ENCODE assay signal across 15 cellular contexts in genomic region chr11:45906965-45907591, GRCh38. TPM values are rescaled to one million over a fixed set of nuclear protein-coding genes. Genes with fewer than 3 reads are reported as not detected.
DNase-seq lines count a peak whose midpoint lies in the region; ATAC-seq, FAIRE-seq and TF ChIP-seq lines count a peak whose summit lies in the region.
"Had no signal": no experiment of that assay in that cellular context is flagged by ENCODE, and none has a peak within 500 bp of the region (broad histone marks: within the 10 kb centered on the region; RNA-seq: fewer than 3 reads in every experiment).

Gene FREY1, minus strand, starts transcription at chr11:45907271. Its CDS starts 26 bp downstream, at chr11:45907245.

- peak; percentile 10; the same call in 1 of the 2 replicates for TF ChIP-seq POLR2A in GM12892 (IDR thresholded peaks at IDR 0.05; ENCODE audit: low read depth, low read length)

- no peak within 1 kb of the TSS for H3K4me2 ChIP-seq in trophoblast cell (ENCODE audit: low read length)

- no peak within 1 kb of the TSS for H3K23ac ChIP-seq in trophoblast cell (ENCODE audit: low read length)

- H2BK120ac ChIP-seq in trophoblast cell (ENCODE audit: insufficient read depth, low read length, poor library complexity), result peak within 1 kb of the TSS; percentile 14

- H2BK5ac ChIP-seq in trophoblast cell (ENCODE audit: low read depth, low read length, poor library complexity), result no peak within 1 kb of the TSS

- FAIRE-seq in GM12892 (lab: Jason Lieb, UNC), result no peak

- H2AFZ ChIP-seq in trophoblast cell (ENCODE audit: insufficient read depth, low read length, poor library complexity), result no peak within 1 kb of the TSS

- H3K9ac ChIP-seq in trophoblast cell (ENCODE audit: low read length), result no peak within 1 kb of the TSS
- H3K9ac ChIP-seq: BLaER1 treated with 17β-estradiol and CSF1 and Interleukin-3, amounts not matched to agents 10 nM and 100 nM had no signal

- no peak within 1 kb of the TSS for H4K8ac ChIP-seq in trophoblast cell (ENCODE audit: low read depth, low read length)

- H2BK12ac ChIP-seq in trophoblast cell (ENCODE audit: low read length), result no peak within 1 kb of the TSS

- no peak within 1 kb of the TSS for H4K12ac ChIP-seq in trophoblast cell (ENCODE audit: low read depth, low read length)

- H4K91ac ChIP-seq in trophoblast cell (ENCODE audit: low read depth, low read length), result no peak within 1 kb of the TSS

- no peaks in the 10 kb centered on the region for H3K27me3 ChIP-seq in trophoblast cell (ENCODE audit: insufficient read depth, low read length)
- H3K27me3 ChIP-seq: BLaER1 treated with 17β-estradiol and CSF1 and Interleukin-3, amounts not matched to agents 10 nM and 100 nM; thyroid gland had no signal

- H3K18ac ChIP-seq in trophoblast cell (ENCODE audit: low read length), result no peak within 1 kb of the TSS

- H3K9me3 ChIP-seq in trophoblast cell (ENCODE audit: insufficient read depth, low read depth, low read length), result peaks cover 1% of the 10 kb centered on the region
- H3K9me3 ChIP-seq: BLaER1 treated with 17β-estradiol and CSF1 and Interleukin-3, amounts not matched to agents 10 nM and 100 nM; thyroid gland had no signal

- H3K4ac ChIP-seq in trophoblast cell (ENCODE audit: low read depth, low read length), result no peak within 1 kb of the TSS

- CTCF ChIA-PET in RWPE1 (lab: Yijun Ruan, JAX), result no interaction called here

- no peak within 1 kb of the TSS for H2AK5ac ChIP-seq in trophoblast cell (ENCODE audit: low read length)

- H3K27ac ChIP-seq in RWPE1, result peak within 1 kb of the TSS; percentile 33
- no peak within 1 kb of the TSS for H3K27ac ChIP-seq in trophoblast cell (ENCODE audit: low read depth, low read length)
- H3K27ac ChIP-seq: BLaER1 treated with 17β-estradiol and CSF1 and Interleukin-3, amounts not matched to agents 10 nM and 100 nM; thyroid gland had no signal

- TF ChIP-seq CTCF in RWPE1 (conservative IDR thresholded peaks at IDR 0.05; ENCODE audit: low read depth), result no peak

- ATAC-seq in esophagus mucosa, result peak; percentile 47
- no peak for ATAC-seq in GM21367 (IDR thresholded peaks at IDR 0.05; ENCODE audit: unreplicated experiment)
- no peak for ATAC-seq in GM18907 (IDR thresholded peaks at IDR 0.05; ENCODE audit: unreplicated experiment)

- H3K79me1 ChIP-seq in trophoblast cell (ENCODE audit: low read length), result peaks cover 5% of the 10 kb centered on the region

- H3K4me3 ChIP-seq in trophoblast cell (ENCODE audit: low read depth, low read length), result no peak within 1 kb of the TSS
- H3K4me3 ChIP-seq: BLaER1 treated with 17β-estradiol and CSF1 and Interleukin-3, amounts not matched to agents 10 nM and 100 nM; thyroid gland had no signal

- POLR2A ChIA-PET in RWPE1 (lab: Yijun Ruan, JAX; ENCODE audit: low non-redundant PET), result no interaction called here

- DNase-seq in GM12892 (ENCODE audit: insufficient read length), result no peak
- DNase-seq in RWPE1 (ENCODE audit: low spot score), result no peak
- DNase-seq in trophoblast cell, result peak; percentile 97 to 99
- DNase-seq in GOT3 (lab: John Stamatoyannopoulos, UW), result no peak
- DNase-seq in activated CD4-positive, CD25-positive, alpha-beta regulatory T cell (lab: John Stamatoyannopoulos, UW), result no peak
- DNase-seq: activated CD4-positive, alpha-beta memory T cell treated with anti-CD3 and anti-CD28 coated beads for 36 hours; foreskin melanocyte; NCI-H187 treated with DMSO at 0.1 percent for 48 hours; NCI-H69; occipital lobe; thyroid gland had no signal

- H3K36me3 ChIP-seq in trophoblast cell (ENCODE audit: control insufficient read depth in 1 of 2, insufficient read depth in 2 of 2, low read length in 2 of 2), result peaks cover 27 to 32% of the 10 kb centered on the region in 2 experiments

- H3K14ac ChIP-seq in trophoblast cell (ENCODE audit: low read length), result peak within 1 kb of the TSS; percentile 25

- no peaks in the 10 kb centered on the region for H3K79me2 ChIP-seq in trophoblast cell (ENCODE audit: control insufficient read depth, insufficient read depth, low read length, poor library complexity)

- no CpG with 5 or more reads among the region's 18 CpGs for WGBS in trophoblast cell (ENCODE audit: extremely low coverage, insufficient coverage, insufficient read length)

- peaks cover 15 to 16% of the 10 kb centered on the region in 2 experiments for H3K4me1 ChIP-seq in trophoblast cell (ENCODE audit: control insufficient read depth in 1 of 2, insufficient read depth in 2 of 2, low read length in 2 of 2)
- H3K4me1 ChIP-seq: thyroid gland had no signal

RNA-seq across cellular contexts. Expression of gene FREY1, which starts in this region (rescaled TPM):
- polyA plus RNA-seq in GM12892 (2012; ENCODE audit: missing spikeins), result not detected
- 0.56 TPM for total RNA-seq in esophagus mucosa
- polyA plus RNA-seq in trophoblast cell (2013), result 0.40 and 0.43 TPM in 2 replicates

Comparison
In these comparisons a context has a peak if more than half of its experiments do, and no peak if none do; other contexts are left out.
1. Peak in ATAC-seq in esophagus mucosa; RNA of the gene not detected or under 1 TPM.
2. DNase-seq: peak in trophoblast cell (2 of 2); none in GM12892 (single experiment), RWPE1 (single experiment), GOT3 (single experiment) and activated CD4-positive, CD25-positive, alpha-beta regulatory T cell (0 of 4).